14 cellular contexts compared by ENCODE assay signal in the genomic region with DNA sequence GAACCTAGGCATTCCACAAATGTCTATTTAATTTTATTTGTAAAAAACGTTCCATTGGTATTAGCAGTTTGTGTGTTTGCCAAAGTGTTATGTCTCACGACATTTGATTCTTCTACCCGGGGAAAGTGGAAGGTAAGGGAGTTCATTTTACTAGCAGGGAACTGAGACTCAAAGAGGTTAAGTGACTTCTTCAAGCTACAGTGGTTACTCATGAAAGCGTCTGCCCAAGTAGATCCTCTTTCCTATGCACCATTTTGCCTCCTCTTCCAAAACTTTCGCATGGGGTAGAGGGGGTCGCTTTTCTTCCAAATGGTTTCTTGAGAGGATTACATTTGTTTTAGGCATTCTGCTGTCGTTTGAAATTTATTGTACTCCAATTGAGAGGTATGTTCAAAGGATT. TPM values are rescaled to one million over a fixed set of nuclear protein-coding genes. Genes with fewer than 3 reads are reported as not detected.
A peak's percentile ranks its signal among the peaks of the same experiment; 100 is the strongest.
DNase-seq lines count a peak whose midpoint lies in the region; ATAC-seq, FAIRE-seq and TF ChIP-seq lines count a peak whose summit lies in the region.
"Had no signal": no experiment of that assay in that cellular context is flagged by ENCODE, and none has a peak within 500 bp of the region (broad histone marks: within the 10 kb centered on the region; RNA-seq: fewer than 3 reads in every experiment).

No MANE protein-coding gene starts in this region.

- peak overlapping the region; percentile 8 to 14 for H3K4me3 ChIP-seq in kidney (ENCODE audit: low read length in 2 of 2)

- peaks cover 0 to 6% of the 10 kb centered on the region in 2 donors for H3K4me1 ChIP-seq in kidney (ENCODE audit: control insufficient read depth in 1 of 2, insufficient read depth in 1 of 2, low read depth in 1 of 2, low read length in 2 of 2)

- FAIRE-seq in kidney (lab: Jason Lieb, UNC) (no peak), RCC 7860 (lab: Jason Lieb, UNC) (no peak)

- TF ChIP-seq CTCF in kidney (IDR thresholded peaks at IDR 0.05; ENCODE audit: borderline replicate concordance, extremely low read depth, insufficient read depth): no peak

- intact Hi-C loops in kidney (cut with DNase I): no loop called here

- no peak overlapping the region for H3K27ac ChIP-seq in kidney (ENCODE audit: low read depth in 2 of 2, low read length in 2 of 2)

- H3K9me3 ChIP-seq in kidney (ENCODE audit: control insufficient read depth in 1 of 2, low read length in 2 of 2): no peaks in the 10 kb centered on the region

- H3K36me3 ChIP-seq in kidney (ENCODE audit: control insufficient read depth in 1 of 2, insufficient read depth in 2 of 2, low read length in 2 of 2): no peaks in the 10 kb centered on the region

- no peak overlapping the region for H3K9ac ChIP-seq in kidney (ENCODE audit: low read length in 2 of 2)

- no peak for DNase-seq in kidney
- DNase-seq in NCI-H2171 treated with DMSO at 0.1 percent for 48 hours (lab: John Stamatoyannopoulos, UW): no peak
- no peak for DNase-seq in RCC 7860 (ENCODE audit: low spot score)
- DNase-seq in NCI-H1436 treated with DMSO at 0.1 percent for 48 hours (lab: John Stamatoyannopoulos, UW): no peak
- DNase-seq in OCI-M2 (lab: John Stamatoyannopoulos, UW; ENCODE audit: unreplicated experiment): no peak

- peak; percentile 57 for ATAC-seq in GM18858 (IDR thresholded peaks at IDR 0.05; ENCODE audit: unreplicated experiment)
- ATAC-seq in GM21576 (IDR thresholded peaks at IDR 0.05; ENCODE audit: unreplicated experiment): peak; percentile 66
- ATAC-seq in HG03280 (IDR thresholded peaks at IDR 0.05; ENCODE audit: unreplicated experiment): peak; percentile 56

RNA-seq across cellular contexts. Expression of a gene that starts 9.0 kb away (rescaled TPM):
- total RNA-seq in kidney: 30.1 TPM
- 9.5 TPM for polyA plus RNA-seq in kidney (ENCODE audit: insufficient read depth, low read depth, low replicate concordance)

RNA-seq across cellular contexts. Expression of a gene that starts 37.2 kb away (rescaled TPM):
- total RNA-seq in kidney: not detected
- polyA plus RNA-seq in kidney (ENCODE audit: insufficient read depth, low read depth, low replicate concordance): not detected
- total RNA-seq: Daoy, liver, NCI-H460 had no signal
- polyA plus RNA-seq: adipose tissue, esophagus, thymus had no signal
